In genomic region chr1:156465747-156466365, GRCh38 we compare ENCODE assay signal across 9 cellular contexts. TPM values are rescaled to one million over a fixed set of nuclear protein-coding genes. Genes with fewer than 3 reads are reported as not detected.
DNase-seq lines count a peak whose midpoint lies in the region; ATAC-seq and TF ChIP-seq lines count a peak whose summit lies in the region.
"Had no signal": no experiment of that assay in that cellular context is flagged by ENCODE, and none has a peak within 500 bp of the region (broad histone marks: within the 10 kb centered on the region; RNA-seq: fewer than 3 reads in every experiment).

No MANE protein-coding gene starts in this region.

- DNase-seq in CD8-positive, alpha-beta T cell, result no peak
- DNase-seq in cerebellar cortex (ENCODE audit: low spot score) (peak; percentile 29), neuronal stem cell (ENCODE audit: low spot score) (no peak), hippocampal formation (lab: John Stamatoyannopoulos, UW) (no peak), NCI-H510A (lab: John Stamatoyannopoulos, UW) (no peak)
- DNase-seq: stimulated activated CD4-positive, alpha-beta T cell treated with anti-CD3 and anti-CD28 coated beads, Interleukin-4, amount 100 ng/mL, for 4 hours had no signal

- peak overlapping the region; percentile 65 for H4K8ac ChIP-seq in neuronal stem cell (ENCODE audit: low read depth, low read length)

- peaks cover 58% of the 10 kb centered on the region for H3K36me3 Mint-ChIP-seq in CD8-positive, alpha-beta T cell

- no peak for ATAC-seq in CD8-positive, alpha-beta T cell
- ATAC-seq in HG03469 (IDR thresholded peaks at IDR 0.05; ENCODE audit: unreplicated experiment) (no peak), HG03378 (IDR thresholded peaks at IDR 0.05; ENCODE audit: unreplicated experiment) (no peak)

- no peak for TF ChIP-seq EP300 in Ishikawa (IDR thresholded peaks at IDR 0.05; ENCODE audit: borderline replicate concordance)

- peak overlapping the region; percentile 85 for H3K23ac ChIP-seq in neuronal stem cell (ENCODE audit: low read depth, low read length, poor library complexity)

- H3K27me3 Mint-ChIP-seq in CD8-positive, alpha-beta T cell (ENCODE audit: low read depth), result no peaks in the 10 kb centered on the region

- H2BK5ac ChIP-seq in neuronal stem cell (ENCODE audit: low read length), result no peak overlapping the region

- no peak overlapping the region for H3K9ac ChIP-seq in neuronal stem cell (ENCODE audit: low read depth, low read length, poor library complexity)

- H2BK120ac ChIP-seq in neuronal stem cell (ENCODE audit: low read depth, low read length), result no peak overlapping the region

- peaks cover 2% of the 10 kb centered on the region for H3K79me1 ChIP-seq in neuronal stem cell (ENCODE audit: low read depth, low read length)

- H2AFZ ChIP-seq in neuronal stem cell (ENCODE audit: low read length), result no peak overlapping the region

- H3K4me2 ChIP-seq in neuronal stem cell (ENCODE audit: insufficient read depth, low read length, poor library complexity, severe bottlenecking), result no peak overlapping the region

- POLR2A ChIA-PET in CD8-positive, alpha-beta T cell (lab: Charles Lee), result no interaction called here

- peak overlapping the region; percentile 28 for H3K27ac Mint-ChIP-seq in CD8-positive, alpha-beta T cell

- H2BK15ac ChIP-seq in neuronal stem cell (ENCODE audit: low read length), result no peak overlapping the region

- H3K14ac ChIP-seq in neuronal stem cell (ENCODE audit: low read length), result peak overlapping the region; percentile 38

- no peaks in the 10 kb centered on the region for H3K27me3 ChIP-seq in CD8-positive, alpha-beta T cell (ENCODE audit: insufficient read depth, low read length)
- no peaks in the 10 kb centered on the region for H3K27me3 ChIP-seq in neuronal stem cell (ENCODE audit: control insufficient read depth in 3 of 3, insufficient read depth in 3 of 3, low read depth in 1 of 3, low read length in 3 of 3)

- no peak overlapping the region for H4K91ac ChIP-seq in neuronal stem cell (ENCODE audit: low read depth, low read length, poor library complexity)

- no peak overlapping the region for H3K27ac ChIP-seq in CD8-positive, alpha-beta T cell (ENCODE audit: low read depth, low read length)
- no peak overlapping the region for H3K27ac ChIP-seq in neuronal stem cell (replicated peaks; ENCODE audit: low read length)

- CTCF ChIA-PET in CD8-positive, alpha-beta T cell (lab: Charles Lee), result interaction anchor here (0.9 to 2.8 kb wide), 4 partner anchors 10 to 80 kb away, joined by 3 to 11 read pairs (median 4); no protein-coding TSS in a partner anchor

- no peaks in the 10 kb centered on the region for H3K9me3 ChIP-seq in CD8-positive, alpha-beta T cell (ENCODE audit: low read length)
- no peaks in the 10 kb centered on the region for H3K9me3 ChIP-seq in neuronal stem cell (replicated peaks in 1 of 2; ENCODE audit: control insufficient read depth in 2 of 2, insufficient read depth in 1 of 2, low read depth in 1 of 2, low read length in 2 of 2)

- H2BK12ac ChIP-seq in neuronal stem cell (ENCODE audit: low read length), result no peak overlapping the region

- H3K4me3 Mint-ChIP-seq in CD8-positive, alpha-beta T cell, result no peak overlapping the region

- no peak overlapping the region for H3K4ac ChIP-seq in neuronal stem cell (ENCODE audit: low read length)

- intact Hi-C loops in CD8-positive, alpha-beta T cell (cut with DNase I, micrococcal nuclease), result no loop called here

- no CpG with 5 or more reads among the region's 17 CpGs for WGBS in neuronal stem cell (ENCODE audit: extremely low coverage in 2 of 2, insufficient read length in 2 of 2, insufficient replicate concordance in 1 of 2), 2 donors

- H3K9me3 Mint-ChIP-seq in CD8-positive, alpha-beta T cell, result no peaks in the 10 kb centered on the region

- H3K4me1 ChIP-seq in CD8-positive, alpha-beta T cell (ENCODE audit: insufficient read depth, low read length), result peaks cover 6% of the 10 kb centered on the region
- H3K4me1 ChIP-seq in neuronal stem cell (ENCODE audit: control insufficient read depth in 2 of 2, insufficient read depth in 1 of 2, low read depth in 1 of 2, low read length in 2 of 2), result peaks cover 0 to 6% of the 10 kb centered on the region in 2 donors

- peak; percentile 42 for TF ChIP-seq RAD21 in Ishikawa (IDR thresholded peaks at IDR 0.05; ENCODE audit: low read depth)

- H3K18ac ChIP-seq in neuronal stem cell (ENCODE audit: low read length), result peak overlapping the region; percentile 46

- H3K36me3 ChIP-seq in CD8-positive, alpha-beta T cell (ENCODE audit: insufficient read depth, low read length), result peaks cover 43% of the 10 kb centered on the region
- peaks cover 6 to 18% of the 10 kb centered on the region in 2 donors for H3K36me3 ChIP-seq in neuronal stem cell (replicated peaks in 1 of 2; ENCODE audit: control insufficient read depth in 2 of 2, insufficient read depth in 2 of 2, low read length in 2 of 2)

- no peak for TF ChIP-seq CTCF in CD8-positive, alpha-beta T cell (IDR thresholded peaks at IDR 0.05)

- H3K4me3 ChIP-seq in CD8-positive, alpha-beta T cell (ENCODE audit: low read depth, low read length), result no peak overlapping the region
- no peak overlapping the region for H3K4me3 ChIP-seq in neuronal stem cell (ENCODE audit: low read length in 2 of 2)

- H2AK5ac ChIP-seq in neuronal stem cell (ENCODE audit: low read depth, low read length), result no peak overlapping the region

- peaks cover 25% of the 10 kb centered on the region for H3K4me1 Mint-ChIP-seq in CD8-positive, alpha-beta T cell (ENCODE audit: low read depth)

TF ChIP-seq in Ishikawa, 13 proteins besides CTCF, POLR2A, EP300 and RAD21:
- no peak for TF ChIP-seq CREB1 (IDR thresholded peaks at IDR 0.05; ENCODE audit: low read depth)
- TF ChIP-seq TEAD4 (IDR thresholded peaks at IDR 0.05), result no peak
- TF ChIP-seq YY1 (IDR thresholded peaks at IDR 0.05; ENCODE audit: low read depth), result no peak
- no peak for TF ChIP-seq MAX (IDR thresholded peaks at IDR 0.05)
- no peak for TF ChIP-seq ZBTB7A (IDR thresholded peaks at IDR 0.05; ENCODE audit: low read depth)
- TF ChIP-seq, protein P1, sequence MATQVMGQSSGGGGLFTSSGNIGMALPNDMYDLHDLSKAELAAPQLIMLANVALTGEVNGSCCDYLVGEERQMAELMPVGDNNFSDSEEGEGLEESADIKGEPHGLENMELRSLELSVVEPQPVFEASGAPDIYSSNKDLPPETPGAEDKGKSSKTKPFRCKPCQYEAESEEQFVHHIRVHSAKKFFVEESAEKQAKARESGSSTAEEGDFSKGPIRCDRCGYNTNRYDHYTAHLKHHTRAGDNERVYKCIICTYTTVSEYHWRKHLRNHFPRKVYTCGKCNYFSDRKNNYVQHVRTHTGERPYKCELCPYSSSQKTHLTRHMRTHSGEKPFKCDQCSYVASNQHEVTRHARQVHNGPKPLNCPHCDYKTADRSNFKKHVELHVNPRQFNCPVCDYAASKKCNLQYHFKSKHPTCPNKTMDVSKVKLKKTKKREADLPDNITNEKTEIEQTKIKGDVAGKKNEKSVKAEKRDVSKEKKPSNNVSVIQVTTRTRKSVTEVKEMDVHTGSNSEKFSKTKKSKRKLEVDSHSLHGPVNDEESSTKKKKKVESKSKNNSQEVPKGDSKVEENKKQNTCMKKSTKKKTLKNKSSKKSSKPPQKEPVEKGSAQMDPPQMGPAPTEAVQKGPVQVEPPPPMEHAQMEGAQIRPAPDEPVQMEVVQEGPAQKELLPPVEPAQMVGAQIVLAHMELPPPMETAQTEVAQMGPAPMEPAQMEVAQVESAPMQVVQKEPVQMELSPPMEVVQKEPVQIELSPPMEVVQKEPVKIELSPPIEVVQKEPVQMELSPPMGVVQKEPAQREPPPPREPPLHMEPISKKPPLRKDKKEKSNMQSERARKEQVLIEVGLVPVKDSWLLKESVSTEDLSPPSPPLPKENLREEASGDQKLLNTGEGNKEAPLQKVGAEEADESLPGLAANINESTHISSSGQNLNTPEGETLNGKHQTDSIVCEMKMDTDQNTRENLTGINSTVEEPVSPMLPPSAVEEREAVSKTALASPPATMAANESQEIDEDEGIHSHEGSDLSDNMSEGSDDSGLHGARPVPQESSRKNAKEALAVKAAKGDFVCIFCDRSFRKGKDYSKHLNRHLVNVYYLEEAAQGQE (IDR thresholded peaks at IDR 0.05; ENCODE audit: low read depth), result no peak
- no peak for TF ChIP-seq CEBPB (IDR thresholded peaks at IDR 0.05)
- TF ChIP-seq TAF1 (IDR thresholded peaks at IDR 0.05; ENCODE audit: low read depth), result no peak
- no peak for TF ChIP-seq NFIC (IDR thresholded peaks at IDR 0.05)
- no peak for TF ChIP-seq TCF12 (IDR thresholded peaks at IDR 0.05; ENCODE audit: low read depth)
- TF ChIP-seq EGR1 (IDR thresholded peaks at IDR 0.05), result no peak
- TF ChIP-seq, protein P2, sequence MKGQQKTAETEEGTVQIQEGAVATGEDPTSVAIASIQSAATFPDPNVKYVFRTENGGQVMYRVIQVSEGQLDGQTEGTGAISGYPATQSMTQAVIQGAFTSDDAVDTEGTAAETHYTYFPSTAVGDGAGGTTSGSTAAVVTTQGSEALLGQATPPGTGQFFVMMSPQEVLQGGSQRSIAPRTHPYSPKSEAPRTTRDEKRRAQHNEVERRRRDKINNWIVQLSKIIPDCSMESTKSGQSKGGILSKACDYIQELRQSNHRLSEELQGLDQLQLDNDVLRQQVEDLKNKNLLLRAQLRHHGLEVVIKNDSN (IDR thresholded peaks at IDR 0.05), result no peak
- no peak for TF ChIP-seq FOXM1 (IDR thresholded peaks at IDR 0.05; ENCODE audit: borderline replicate concordance, low read depth)

RNA-seq across cellular contexts. Expression of gene MEF2D, which starts 34.7 kb away (rescaled TPM):
- 100 to 1,000 TPM; 227 to 230 TPM for total RNA-seq in CD8-positive, alpha-beta T cell
- polyA plus RNA-seq in neuronal stem cell (2013, experiment 1 of 2), result 8.4 TPM
- 9.2 TPM for polyA plus RNA-seq in neuronal stem cell (2013, experiment 2 of 2)
